In genomic region chr7:572668-573495, GRCh38 we compare ENCODE assay signal across 19 cellular contexts.
"Had no signal": no experiment of that assay in that cellular context is flagged by ENCODE, and none has a peak within 500 bp of the region (broad histone marks: within the 10 kb centered on the region; RNA-seq: fewer than 3 reads in every experiment).

No MANE protein-coding gene starts in this region.

- H3K4me1 ChIP-seq: prostate gland had no signal

- ATAC-seq: activated CD8-positive, alpha-beta memory T cell treated with anti-CD3 and anti-CD28 coated beads, Interleukin-2, amount 10 ng/mL, durations not matched to agents 7 days and 5 days; activated naive CD4-positive, alpha-beta T cell treated with anti-CD3 and anti-CD28 coated beads, Interleukin-2, amount 50 U/mL, for 72 hours; activated T-cell treated with anti-CD3 and anti-CD28 coated beads, Interleukin-2, amount 50 U/mL, for 4 hours; effector memory CD8-positive, alpha-beta T cell had no signal

- H3K4me3 ChIP-seq: lung, prostate gland, stomach, thoracic aorta had no signal

- H3K27ac Mint-ChIP-seq: activated CD8-positive, alpha-beta memory T cell treated with anti-CD3 and anti-CD28 coated beads, Interleukin-2, amount 10 ng/mL, durations not matched to agents 7 days and 5 days; dendritic cell treated with granulocyte-macrophage colony-stimulating factor and Interleukin-4, amounts not matched to agents 40 ng/mL and 50 ng/mL, for 4 days; effector memory CD8-positive, alpha-beta T cell had no signal

- H3K4me1 Mint-ChIP-seq: activated CD8-positive, alpha-beta memory T cell treated with anti-CD3 and anti-CD28 coated beads, Interleukin-2, amount 10 ng/mL, durations not matched to agents 7 days and 5 days had no signal

- H3K36me3 ChIP-seq: brain microvascular endothelial cell, prostate gland, thoracic aorta had no signal

- H3K27me3 ChIP-seq: brain microvascular endothelial cell, stomach had no signal

- H3K27me3 Mint-ChIP-seq: activated CD8-positive, alpha-beta memory T cell treated with anti-CD3 and anti-CD28 coated beads, Interleukin-2, amount 10 ng/mL, durations not matched to agents 7 days and 5 days; dendritic cell treated with granulocyte-macrophage colony-stimulating factor and Interleukin-4, amounts not matched to agents 40 ng/mL and 50 ng/mL, for 4 days; effector memory CD8-positive, alpha-beta T cell; naive B cell had no signal

- H3K9me3 Mint-ChIP-seq: activated naive CD4-positive, alpha-beta T cell treated with anti-CD3 and anti-CD28 coated beads, Interleukin-2, amount 50 U/mL, for 72 hours; activated T-cell treated with anti-CD3 and anti-CD28 coated beads, Interleukin-2, amount 50 U/mL, for 4 hours; dendritic cell treated with granulocyte-macrophage colony-stimulating factor and Interleukin-4, amounts not matched to agents 40 ng/mL and 50 ng/mL, for 4 days; effector memory CD8-positive, alpha-beta T cell had no signal

- H3K4me3 Mint-ChIP-seq: activated CD8-positive, alpha-beta memory T cell treated with anti-CD3 and anti-CD28 coated beads, Interleukin-2, amount 10 ng/mL, durations not matched to agents 7 days and 5 days; activated T-cell treated with anti-CD3 and anti-CD28 coated beads, Interleukin-2, amount 50 U/mL, for 4 hours; dendritic cell treated with granulocyte-macrophage colony-stimulating factor and Interleukin-4, amounts not matched to agents 40 ng/mL and 50 ng/mL, for 4 days; effector memory CD8-positive, alpha-beta T cell had no signal

- H3K9me3 ChIP-seq: prostate gland, stomach, thoracic aorta had no signal

- DNase-seq: activated CD4-positive, alpha-beta T cell treated with anti-CD3 and anti-CD28 coated beads, Interleukin-2, amount 50 U/mL, for 4 hours; activated CD4-positive, CD25-positive, alpha-beta regulatory T cell treated with anti-CD3 and anti-CD28 coated beads, Interleukin-2, amount 50 U/mL, for 72 hours; activated CD8-positive, alpha-beta memory T cell treated with anti-CD3 and anti-CD28 coated beads, Interleukin-2, amount 10 ng/mL, durations not matched to agents 7 days and 5 days; activated effector memory CD4-positive, alpha-beta T cell treated with anti-CD3 and anti-CD28 coated beads, Interleukin-2, amount 50 U/mL, for 16 hours; activated T-cell treated with anti-CD3 and anti-CD28 coated beads, Interleukin-2, amount 50 U/mL, for 4 hours; amygdala; brain microvascular endothelial cell; effector memory CD8-positive, alpha-beta T cell; kidney glomerular epithelial cell; midbrain; naive B cell; occipital lobe; stimulated activated CD4-positive, alpha-beta T cell treated with anti-CD3 and anti-CD28 coated beads, Interleukin-4, amount 100 ng/mL, for 1 hour; stomach had no signal

- H3K27ac ChIP-seq: brain microvascular endothelial cell, prostate gland, stomach, thoracic aorta had no signal
